In genomic region chr1:21323091-21323490, GRCh38 we compare ENCODE assay signal across 1 cellular context.
TF ChIP-seq lines count a peak whose summit lies in the region.

No MANE protein-coding gene starts in this region.

TF ChIP-seq in GM12878, 131 proteins besides CTCF, POLR2A, EP300 and RAD21 (continued from another document):
- no peak for TF ChIP-seq E4F1 (IDR thresholded peaks at IDR 0.05; ENCODE audit: borderline replicate concordance, partially characterized antibody)
- no peak for TF ChIP-seq RCOR1 (conservative IDR thresholded peaks at IDR 0.05; ENCODE audit: low read depth, low read length)
- no peak for TF ChIP-seq JUNB (IDR thresholded peaks at IDR 0.05)
- no peak for TF ChIP-seq E2F8 (IDR thresholded peaks at IDR 0.05; ENCODE audit: low read depth, partially characterized antibody)
